Comparison of ENCODE assay signal across 8 cellular contexts in the genomic region with DNA sequence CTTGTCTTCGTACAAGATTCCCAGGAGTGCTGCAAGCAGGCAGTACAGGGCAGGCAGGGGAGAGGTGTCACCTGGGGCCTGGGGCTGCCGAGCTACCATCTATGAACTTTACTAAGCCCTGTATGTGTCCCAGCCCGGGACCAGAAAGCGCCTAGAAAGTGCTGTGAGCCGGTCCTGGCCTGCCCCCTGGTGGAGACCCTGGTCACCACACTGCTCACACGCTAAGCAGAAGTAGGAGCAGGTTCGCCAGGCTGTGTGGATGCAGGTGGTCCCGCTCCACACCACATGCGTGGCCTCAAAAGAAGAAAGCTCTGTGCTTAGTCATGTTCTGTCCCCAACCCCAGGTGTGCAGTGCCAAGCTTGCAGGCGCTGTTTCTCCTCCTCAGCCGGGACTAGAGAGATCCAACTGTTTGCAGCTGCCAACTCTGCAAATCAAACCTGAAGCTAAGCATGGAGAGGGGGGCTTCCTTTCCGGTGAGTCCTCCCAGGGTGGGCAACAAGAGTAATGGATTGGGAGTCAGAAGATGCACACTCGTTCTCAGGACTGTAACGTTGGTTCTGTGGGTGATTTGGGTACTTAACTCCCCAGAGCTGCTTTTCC. TPM values are rescaled to one million over a fixed set of nuclear protein-coding genes. Genes with fewer than 3 reads are reported as not detected.
DNase-seq lines count a peak whose midpoint lies in the region; TF ChIP-seq lines count a peak whose summit lies in the region.
"Not testable (repeated sequence)": the region's sequence is repeated elsewhere in the genome, so short reads cannot be mapped to it uniquely, and the experiment has no call there.

No MANE protein-coding gene starts in this region.

- peak; percentile 17 for DNase-seq in A172 (ENCODE audit: low spot score)
- peak; percentile 11 for DNase-seq in NCI-H146 treated with DMSO at 0.1 percent for 48 hours (lab: John Stamatoyannopoulos, UW; ENCODE audit: unreplicated experiment)
- DNase-seq in SW480 (ENCODE audit: low spot score) = peak; percentile 56
- peak; percentile 61 to 63 for DNase-seq in activated T-helper 1 cell treated with anti-CD3 and anti-CD28 coated beads, Interleukin-2, amount 50 U/mL, for 16 hours (ENCODE audit: low read depth in 1 of 2, low spot score in 1 of 2)
- peak; percentile 57 for DNase-seq in epithelial cell of esophagus (ENCODE audit: low read depth)
- peak; percentile 55 to 73 for DNase-seq in lung microvascular endothelial cell (ENCODE audit: low read depth in 2 of 2)
- peak; percentile 64 for DNase-seq in stimulated activated CD4-positive, alpha-beta T cell treated with anti-CD3 and anti-CD28 coated beads, Interleukin-2, amount 100 ng/mL, for 4 hours (ENCODE audit: low read depth)

- not testable (repeated sequence) for H3K4me3 ChIP-seq in epithelial cell of esophagus (ENCODE audit: low read length)

- peak; percentile 71 for TF ChIP-seq CTCF in GM12874 (IDR thresholded peaks at IDR 0.05; ENCODE audit: insufficient read depth, low read depth, low read length)
- TF ChIP-seq CTCF in epithelial cell of esophagus (IDR thresholded peaks at IDR 0.05; ENCODE audit: insufficient read depth, low read depth, low read length, missing control alignments) = peak; percentile 61

RNA-seq across cellular contexts. Expression of a gene that starts 31.7 kb away (rescaled TPM):
- total RNA-seq in A172 (2014; rRNA removed; shearing (Covaris generic)) = 34.5 and 37.3 TPM in 2 replicates
- total RNA-seq in lung microvascular endothelial cell = 41.2 and 61.1 TPM in 2 replicates

Comparison
In these comparisons a context has a peak if more than half of its experiments do, and no peak if none do; other contexts are left out.
1. DNase-seq: peak in every context shown above with its lines; median percentile 64 in lung microvascular endothelial cell; 64 in stimulated activated CD4-positive, alpha-beta T cell treated with anti-CD3 and anti-CD28 coated beads, Interleukin-2, amount 100 ng/mL, for 4 hours; 62 in activated T-helper 1 cell treated with anti-CD3 and anti-CD28 coated beads, Interleukin-2, amount 50 U/mL, for 16 hours; 57 in epithelial cell of esophagus; 56 in SW480; 17 in A172; 11 in NCI-H146 treated with DMSO at 0.1 percent for 48 hours.